Comparison of ENCODE assay signal across 9 cellular contexts in the genomic region with DNA sequence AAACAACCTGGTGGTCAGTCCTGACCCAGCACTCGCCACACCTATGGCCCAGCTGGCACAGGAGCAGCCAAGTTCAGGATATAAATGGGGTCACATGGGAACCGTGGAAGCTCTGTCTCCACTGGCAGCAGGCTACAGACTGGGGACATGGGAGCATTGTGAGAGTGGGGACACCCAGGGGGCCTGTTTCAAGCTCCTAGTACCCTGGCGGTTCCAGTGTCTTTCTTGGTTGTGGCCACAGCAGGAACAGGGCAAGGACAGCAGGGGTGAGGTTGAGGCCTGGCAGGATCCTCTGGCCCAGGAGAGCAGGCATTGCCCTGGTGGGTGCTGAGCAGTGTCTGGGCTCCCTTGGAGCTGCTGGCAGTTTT. TPM values are rescaled to one million over a fixed set of nuclear protein-coding genes. Genes with fewer than 3 reads are reported as not detected.
DNase-seq lines count a peak whose midpoint lies in the region; ATAC-seq and TF ChIP-seq lines count a peak whose summit lies in the region.
"Had no signal": no experiment of that assay in that cellular context is flagged by ENCODE, and none has a peak within 500 bp of the region (broad histone marks: within the 10 kb centered on the region; RNA-seq: fewer than 3 reads in every experiment).

No MANE protein-coding gene starts in this region.

- intact Hi-C loops in left ventricle myocardium inferior (cut with micrococcal nuclease) = no loop called here
- intact Hi-C loops in left ventricle myocardium superior (cut with micrococcal nuclease) = no loop called here
- intact Hi-C loops in ascending aorta (cut with DNase I) = loop anchor here (5.0 kb wide), 2 partner anchors 154 to 241 kb away; partner anchors contain the start of genes ARID3B and COX5A
- intact Hi-C loops in vagina (cut with DNase I) = loop anchor here (5.0 to 10.0 kb wide), 2 partner anchors 174 to 409 kb away; partner anchors contain the start of gene RPP25

- peak overlapping the region; percentile 84 for H3K4me3 ChIP-seq in left ventricle myocardium inferior
- peak overlapping the region; percentile 89 to 95 for H3K4me3 ChIP-seq in ascending aorta
- peak overlapping the region; percentile 87 for H3K4me3 ChIP-seq in mesodermal cell (ENCODE audit: extremely low read depth, insufficient read depth, low read length, poor library complexity, severe bottlenecking)
- H3K4me3 ChIP-seq in vagina = peak overlapping the region; percentile 76 to 93

- WGBS in mesodermal cell (ENCODE audit: insufficient coverage in 2 of 2), 2 experiments = 91% methylated on average over 2 to 3 of the region's 3 CpGs

- TF ChIP-seq POLR2A in vagina (IDR thresholded peaks at IDR 0.05) = no peak

- H3K4me1 ChIP-seq in left ventricle myocardium inferior (peaks cover 81% of the 10 kb centered on the region), ascending aorta (peaks cover 27 to 56% of the 10 kb centered on the region in 2 donors), mesodermal cell (ENCODE audit: control insufficient read depth, insufficient read depth, low read length, poor library complexity, severe bottlenecking) (peaks cover 34% of the 10 kb centered on the region), vagina (peaks cover 78% of the 10 kb centered on the region)

- H3K27me3 ChIP-seq in left ventricle myocardium inferior (ENCODE audit: low read depth) (no peaks in the 10 kb centered on the region), ascending aorta (no peaks in the 10 kb centered on the region), vagina (no peaks in the 10 kb centered on the region)

- H3K27ac ChIP-seq in left ventricle myocardium inferior (replicated peaks) (peak overlapping the region; percentile 98), ascending aorta (peak overlapping the region; percentile 76 to 78), mesodermal cell (ENCODE audit: low read depth, low read length, severe bottlenecking) (no peak overlapping the region), vagina (peak overlapping the region; percentile 79)

- H3K9me3 ChIP-seq in left ventricle myocardium inferior (replicated peaks) (no peaks in the 10 kb centered on the region), ascending aorta (no peaks in the 10 kb centered on the region), mesodermal cell (ENCODE audit: control insufficient read depth, low read length) (no peaks in the 10 kb centered on the region), vagina (no peaks in the 10 kb centered on the region)

- DNase-seq in left ventricle myocardium inferior = no peak
- no peak for DNase-seq in left ventricle myocardium superior
- DNase-seq in ascending aorta (ENCODE audit: low spot score in 2 of 2) = no peak
- no peak for DNase-seq in vagina (ENCODE audit: extremely low spot score in 2 of 2)
- no peak for DNase-seq in DMS79 treated with DMSO at 0.1 percent for 48 hours (lab: John Stamatoyannopoulos, UW)
- no peak for DNase-seq in inferior parietal cortex (ENCODE audit: extremely low spot score)

- no peak for TF ChIP-seq CTCF in left ventricle myocardium inferior (IDR thresholded peaks at IDR 0.05; ENCODE audit: borderline replicate concordance)
- TF ChIP-seq CTCF in ascending aorta (IDR thresholded peaks at IDR 0.05) = no peak
- TF ChIP-seq CTCF in vagina (IDR thresholded peaks at IDR 0.05) = no peak

- no peaks in the 10 kb centered on the region for H3K36me3 ChIP-seq in left ventricle myocardium inferior
- no peaks in the 10 kb centered on the region for H3K36me3 ChIP-seq in ascending aorta
- H3K36me3 ChIP-seq in mesodermal cell (ENCODE audit: control insufficient read depth, insufficient read depth, low read length) = peaks cover 29% of the 10 kb centered on the region
- no peaks in the 10 kb centered on the region for H3K36me3 ChIP-seq in vagina

- no peak for ATAC-seq in left ventricle myocardium superior
- no peak for ATAC-seq in GM19452 (IDR thresholded peaks at IDR 0.05; ENCODE audit: unreplicated experiment)

RNA-seq across cellular contexts. Expression of gene CSK, which starts 1.9 kb away (rescaled TPM):
- total RNA-seq in left ventricle myocardium inferior = 34.0 TPM
- total RNA-seq in left ventricle myocardium superior = 45.8 TPM
- total RNA-seq in ascending aorta = 31.0 TPM
- polyA plus RNA-seq in mesodermal cell (2013, experiment 1 of 2) = 41.1 TPM
- 35.7 TPM for polyA plus RNA-seq in mesodermal cell (2013, experiment 2 of 2)
- 26.3 TPM for total RNA-seq in vagina

RNA-seq across cellular contexts. Expression of gene LMAN1L, which starts 28.8 kb away (rescaled TPM):
- total RNA-seq in left ventricle myocardium inferior (8.1 TPM), left ventricle myocardium superior (23.5 TPM), ascending aorta (not detected), vagina (not detected)
- not detected for polyA plus RNA-seq in mesodermal cell (2013, experiment 1 of 2)
- not detected for polyA plus RNA-seq in mesodermal cell (2013, experiment 2 of 2)
- total RNA-seq: G401 had no signal

RNA-seq across cellular contexts. Expression of gene CYP1A2, which starts 35.1 kb away (rescaled TPM):
- total RNA-seq in left ventricle myocardium inferior = not detected
- total RNA-seq in left ventricle myocardium superior = not detected
- not detected for total RNA-seq in ascending aorta
- polyA plus RNA-seq in mesodermal cell (2013, experiment 1 of 2) = not detected
- not detected for polyA plus RNA-seq in mesodermal cell (2013, experiment 2 of 2)
- total RNA-seq in vagina = not detected
- total RNA-seq: G401 had no signal

RNA-seq across cellular contexts. Expression of gene CPLX3, which starts 42.6 kb away (rescaled TPM):
- 1.2 TPM for total RNA-seq in left ventricle myocardium inferior
- total RNA-seq in left ventricle myocardium superior = 4.1 TPM
- not detected for total RNA-seq in ascending aorta
- polyA plus RNA-seq in mesodermal cell (2013, experiment 1 of 2) = not detected
- not detected for polyA plus RNA-seq in mesodermal cell (2013, experiment 2 of 2)
- not detected for total RNA-seq in vagina
- total RNA-seq: G401 had no signal

RNA-seq across cellular contexts. Expression of gene CYP1A1, which starts 58.5 kb away (rescaled TPM):
- 0.41 TPM for total RNA-seq in left ventricle myocardium inferior
- 0.45 TPM for total RNA-seq in left ventricle myocardium superior
- 10.3 TPM for total RNA-seq in ascending aorta
- 1.00 TPM for polyA plus RNA-seq in mesodermal cell (2013, experiment 1 of 2)
- polyA plus RNA-seq in mesodermal cell (2013, experiment 2 of 2) = 0.91 TPM
- 1.5 TPM for total RNA-seq in vagina
- total RNA-seq: G401 had no signal

Comparison
In these comparisons a context has a peak if more than half of its experiments do, and no peak if none do; other contexts are left out.
1. intact Hi-C loops: an anchor here in ascending aorta (5.0 kb wide) and vagina (5.0 to 10.0 kb wide); none called in left ventricle myocardium inferior and left ventricle myocardium superior.